8 cellular contexts compared by ENCODE assay signal in genomic region chr10:96339956-96340904, GRCh38. TPM values are rescaled to one million over a fixed set of nuclear protein-coding genes. Genes with fewer than 3 reads are reported as not detected.
A peak's percentile ranks its signal among the peaks of the same experiment; 100 is the strongest.
DNase-seq lines count a peak whose midpoint lies in the region; ATAC-seq and TF ChIP-seq lines count a peak whose summit lies in the region.

No MANE protein-coding gene starts in this region.

- peaks cover under 1% of the 10 kb centered on the region for H3K36me3 Mint-ChIP-seq in glutamatergic neuron (ENCODE audit: unreplicated experiment)

- in situ Hi-C loops in SK-MEL-5 (cut with HindIII; ENCODE audit: low pct_unique_long_range_greater_than_20kb, low sequenced_read_pairs) = no loop called here

- H3K4me2 ChIP-seq in Loucy (ENCODE audit: low read depth, low read length, poor library complexity, severe bottlenecking) = no peak overlapping the region

- no peak overlapping the region for H3K9ac ChIP-seq in Loucy (ENCODE audit: low read depth, low read length, poor library complexity, severe bottlenecking)

- no peaks in the 10 kb centered on the region for H3K9me3 Mint-ChIP-seq in glutamatergic neuron (ENCODE audit: unreplicated experiment)

- H3K27me3 ChIP-seq in Loucy (ENCODE audit: insufficient read depth, low read length, poor library complexity, severe bottlenecking) = no peaks in the 10 kb centered on the region

- DNase-seq in AG08396 (ENCODE audit: low spot score) = peak; percentile 39
- peak; percentile 76 for DNase-seq in SK-MEL-5 (ENCODE audit: low read depth, low spot score)
- DNase-seq in activated naive CD4-positive, alpha-beta T cell treated with anti-CD3 and anti-CD28 coated beads, Interleukin-2, amount 50 U/mL, for 16 hours = peak; percentile 65
- peak; percentile 80 for DNase-seq in glutamatergic neuron
- peak; percentile 63 for DNase-seq in renal cortical epithelial cell (ENCODE audit: low read depth)
- no peak for DNase-seq in mesenteric fat pad (ENCODE audit: low spot score)

- no peaks in the 10 kb centered on the region for H3F3A ChIP-seq in Loucy (ENCODE audit: low read depth)

- H3K36me3 ChIP-seq in Loucy (ENCODE audit: insufficient read depth, low read length) = no peaks in the 10 kb centered on the region

- H4K20me1 ChIP-seq in Loucy (ENCODE audit: insufficient read depth, low read length, poor library complexity, severe bottlenecking) = no peaks in the 10 kb centered on the region

- ATAC-seq in GM18870 (IDR thresholded peaks at IDR 0.05; ENCODE audit: unreplicated experiment) = peak; percentile 58

- H2AFZ ChIP-seq in Loucy (ENCODE audit: low read length) = no peak overlapping the region

- no peak overlapping the region for H3K27ac Mint-ChIP-seq in glutamatergic neuron (ENCODE audit: unreplicated experiment)

- H3K4me3 ChIP-seq in Loucy (ENCODE audit: low read length, poor library complexity, severe bottlenecking) = no peak overlapping the region

- no peaks in the 10 kb centered on the region for H3K4me1 Mint-ChIP-seq in glutamatergic neuron (ENCODE audit: low read depth, unreplicated experiment)

- H3K4me3 Mint-ChIP-seq in glutamatergic neuron (ENCODE audit: unreplicated experiment) = no peak overlapping the region

- H3K9me3 ChIP-seq in Loucy (ENCODE audit: insufficient read depth, low read depth, low read length) = no peaks in the 10 kb centered on the region

- TF ChIP-seq CTCF in Loucy (conservative IDR thresholded peaks at IDR 0.05; ENCODE audit: low read length) (peak; percentile 95), glutamatergic neuron (IDR thresholded peaks at IDR 0.05; ENCODE audit: partially characterized antibody, unreplicated experiment) (peak; percentile 71)

- no peaks in the 10 kb centered on the region; the same call in 1 of the 2 replicates for H3K9me2 ChIP-seq in Loucy (replicated peaks; ENCODE audit: low read depth, low read length)

- H3K4me1 ChIP-seq in Loucy (ENCODE audit: insufficient read depth, low read length, poor library complexity, severe bottlenecking) = no peaks in the 10 kb centered on the region

- no peaks in the 10 kb centered on the region for H3K27me3 Mint-ChIP-seq in glutamatergic neuron (ENCODE audit: unreplicated experiment)

- no peaks in the 10 kb centered on the region for H3K79me2 ChIP-seq in Loucy (ENCODE audit: insufficient read depth, low read length)

RNA-seq across cellular contexts. Expression of gene OPALIN, which starts 18.6 kb away (rescaled TPM):
- not detected in 2 replicates for total RNA-seq in SK-MEL-5 (2014; rRNA removed; shearing (Covaris generic))
- polyA plus RNA-seq in SK-MEL-5 (2015; cell fraction: cytosol; rRNA removed) = not detected in 2 replicates
- not detected in 2 replicates for polyA plus RNA-seq in SK-MEL-5 (2015; cell fraction: nucleus; rRNA removed)
- total RNA-seq in glutamatergic neuron (ENCODE audit: unreplicated experiment) (not detected), renal cortical epithelial cell (0.05 TPM in 1 of 2 replicates, not detected in the other), mesenteric fat pad (not detected)

RNA-seq across cellular contexts. Expression of gene DNTT, which starts 36.0 kb away (rescaled TPM):
- not detected in 2 replicates for total RNA-seq in SK-MEL-5 (2014; rRNA removed; shearing (Covaris generic))
- polyA plus RNA-seq in SK-MEL-5 (2015; cell fraction: cytosol; rRNA removed) = not detected in 2 replicates
- polyA plus RNA-seq in SK-MEL-5 (2015; cell fraction: nucleus; rRNA removed) = not detected in 2 replicates
- total RNA-seq in glutamatergic neuron (ENCODE audit: unreplicated experiment) = not detected
- not detected in 2 replicates for total RNA-seq in renal cortical epithelial cell
- total RNA-seq in mesenteric fat pad = not detected
